34 cellular contexts compared by ENCODE assay signal in genomic region chr14:39592390-39592789, GRCh38.
"Had no signal": no experiment of that assay in that cellular context is flagged by ENCODE, and none has a peak within 500 bp of the region (broad histone marks: within the 10 kb centered on the region; RNA-seq: fewer than 3 reads in every experiment).

No MANE protein-coding gene starts in this region.

- H3K36me3 ChIP-seq: adrenal gland, ascending aorta, breast epithelium, cardiac muscle cell, colonic mucosa, heart left ventricle, WERI-Rb-1 had no signal

- H3K9me3 ChIP-seq: adrenal gland, ascending aorta, colonic mucosa had no signal

- ATAC-seq: activated CD4-positive, CD25-positive, alpha-beta regulatory T cell treated with anti-CD3 and anti-CD28 coated beads, Interleukin-2, amount 50 U/mL, for 24 hours; activated CD8-positive, alpha-beta T cell treated with anti-CD3 and anti-CD28 coated beads for 36 hours; activated naive CD8-positive, alpha-beta T cell treated with anti-CD3 and anti-CD28 coated beads, Interleukin-2, amount 50 U/mL, for 24 hours; activated T-cell treated with anti-CD3 and anti-CD28 coated beads, Interleukin-2, amount 50 U/mL, for 4 hours; activated T-helper 17 cell treated with anti-CD3 and anti-CD28 coated beads, Interleukin-2, amount 50 U/mL, for 72 hours; esophagus mucosa; heart left ventricle; T-helper 17 cell had no signal

- FAIRE-seq: frontal cortex had no signal

- DNase-seq: activated B cell treated with CpG ODN at 0.5 μM for 24 hours; activated CD4-positive, alpha-beta T cell treated with anti-CD3 and anti-CD28 coated beads for 48 hours; activated CD4-positive, alpha-beta T cell treated with anti-CD3 and anti-CD28 coated beads, Interleukin-2, amount 50 U/mL, for 1 hour; activated CD4-positive, alpha-beta T cell treated with anti-CD3 and anti-CD28 coated beads, Interleukin-2, amount 50 U/mL, for 48 hours; activated CD8-positive, alpha-beta memory T cell treated with anti-CD3 and anti-CD28 coated beads for 24 hours; activated CD8-positive, alpha-beta T cell treated with anti-CD3 and anti-CD28 coated beads for 36 hours; activated effector memory CD4-positive, alpha-beta T cell treated with Interleukin-2 at 50 U/mL for 16 hours; activated gamma-delta T cell treated with Interleukin-2 at 50 U/mL for 16 hours; activated naive CD4-positive, alpha-beta T cell treated with anti-CD3 and anti-CD28 coated beads for 36 hours; activated naive CD8-positive, alpha-beta T cell treated with anti-CD3 and anti-CD28 coated beads for 36 hours; activated naive CD8-positive, alpha-beta T cell treated with anti-CD3 and anti-CD28 coated beads, Interleukin-2, amount 50 U/mL, for 24 hours; activated T-cell treated with anti-CD3 and anti-CD28 coated beads, Interleukin-2, amount 50 U/mL, for 4 hours; adrenal gland; amygdala; central memory CD4-positive, alpha-beta T cell; cerebellar nuclear complex; colonic mucosa; dorsolateral prefrontal cortex; effector memory CD4-positive, alpha-beta T cell; endodermal cell; foreskin fibroblast; glutamatergic neuron; heart left ventricle; T-helper 1 cell; T-helper 17 cell; T1000; WERI-Rb-1 had no signal

- H3K4me1 ChIP-seq: adrenal gland, breast epithelium, colonic mucosa, heart left ventricle had no signal

- H3K27me3 ChIP-seq: adrenal gland, ascending aorta, breast epithelium, cardiac muscle cell, colonic mucosa, dorsolateral prefrontal cortex, heart left ventricle had no signal

- H3K27ac ChIP-seq: adrenal gland, breast epithelium, cardiac muscle cell, colonic mucosa, dorsolateral prefrontal cortex, heart left ventricle, WERI-Rb-1 had no signal

- H3K4me3 ChIP-seq: adrenal gland, ascending aorta, breast epithelium, cardiac muscle cell, colonic mucosa, dorsolateral prefrontal cortex, heart left ventricle had no signal
